13 cellular contexts compared by ENCODE assay signal in the genomic region with DNA sequence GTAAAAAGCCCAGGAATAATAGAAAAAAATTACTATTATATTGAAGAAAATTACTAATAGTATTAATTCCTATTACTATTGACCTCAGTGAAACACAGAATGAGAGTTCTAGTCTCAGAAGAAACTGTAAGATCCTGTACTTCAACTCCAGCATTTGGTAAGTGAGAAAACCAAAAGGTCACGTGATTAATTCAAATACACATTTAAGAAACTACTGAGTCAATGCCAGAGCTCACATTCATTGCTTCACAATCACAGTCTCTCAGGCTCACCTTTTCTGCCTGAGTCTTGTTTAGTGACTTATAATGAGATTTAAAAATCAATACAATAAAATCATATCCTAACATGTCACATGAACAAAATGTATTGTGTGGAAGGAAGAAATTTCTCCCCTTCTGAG.
DNase-seq lines count a peak whose midpoint lies in the region; ATAC-seq and TF ChIP-seq lines count a peak whose summit lies in the region.
"Had no signal": no experiment of that assay in that cellular context is flagged by ENCODE, and none has a peak within 500 bp of the region (broad histone marks: within the 10 kb centered on the region; RNA-seq: fewer than 3 reads in every experiment).

No MANE protein-coding gene starts in this region.

- intact Hi-C loops in adrenal gland (cut with DNase I), result no loop called here
- intact Hi-C loops in natural killer cell (cut with micrococcal nuclease), result no loop called here

- TF ChIP-seq CTCF in adrenal gland (IDR thresholded peaks at IDR 0.05) (no peak), natural killer cell (IDR thresholded peaks at IDR 0.05) (no peak)

- H3K4me3 Mint-ChIP-seq in T-helper 17 cell, result no peak overlapping the region
- no peak overlapping the region for H3K4me3 Mint-ChIP-seq in natural killer cell
- H3K4me3 Mint-ChIP-seq: CD14-positive monocyte; CD8-positive, alpha-beta T cell; IgD-negative memory B cell had no signal

- H3K27ac Mint-ChIP-seq in T-helper 17 cell, result no peak overlapping the region
- no peak overlapping the region for H3K27ac Mint-ChIP-seq in natural killer cell
- H3K27ac Mint-ChIP-seq: CD14-positive monocyte; CD8-positive, alpha-beta T cell; IgD-negative memory B cell had no signal

- H3K36me3 Mint-ChIP-seq in T-helper 17 cell (ENCODE audit: low read depth) (no peaks in the 10 kb centered on the region), natural killer cell (no peaks in the 10 kb centered on the region)
- H3K36me3 Mint-ChIP-seq: CD14-positive monocyte; CD8-positive, alpha-beta T cell; IgD-negative memory B cell had no signal

- no peak overlapping the region for H3K4me3 ChIP-seq in adrenal gland

- H3K36me3 ChIP-seq in adrenal gland (replicated peaks in 1 of 2), result no peaks in the 10 kb centered on the region

- H3K27me3 Mint-ChIP-seq in T-helper 17 cell (no peaks in the 10 kb centered on the region), natural killer cell (ENCODE audit: low read depth in 2 of 2) (no peaks in the 10 kb centered on the region)

- ATAC-seq in GM18520 (IDR thresholded peaks at IDR 0.05; ENCODE audit: unreplicated experiment) (peak; percentile 46), GM21390 (IDR thresholded peaks at IDR 0.05; ENCODE audit: unreplicated experiment) (peak; percentile 58), T-helper 17 cell (no peak), natural killer cell (no peak), GM21619 (IDR thresholded peaks at IDR 0.05; ENCODE audit: unreplicated experiment) (no peak), HG03135 (IDR thresholded peaks at IDR 0.05; ENCODE audit: unreplicated experiment) (no peak)
- ATAC-seq: CD8-positive, alpha-beta T cell; HCT116 had no signal

- H3K27me3 ChIP-seq in adrenal gland, result no peaks in the 10 kb centered on the region

- no peak for TF ChIP-seq POLR2A in adrenal gland (IDR thresholded peaks at IDR 0.05)

- DNase-seq in adrenal gland, result no peak
- peak; percentile 29 for DNase-seq in epithelial cell of prostate (ENCODE audit: low read depth, low spot score)
- no peak for DNase-seq in T-helper 17 cell
- DNase-seq in natural killer cell, result no peak
- DNase-seq: CD8-positive, alpha-beta T cell had no signal

- H3K4me1 ChIP-seq in adrenal gland (replicated peaks in 1 of 2), result peaks cover 6 to 10% of the 10 kb centered on the region in 2 donors

- H3K4me1 Mint-ChIP-seq in T-helper 17 cell, result no peaks in the 10 kb centered on the region
- H3K4me1 Mint-ChIP-seq in natural killer cell, result no peaks in the 10 kb centered on the region
- H3K4me1 Mint-ChIP-seq: CD14-positive monocyte had no signal

- WGBS in adrenal gland, 4 donors, result 25 to 64% (median 49%) methylated on average over 1 of the region's 1 CpG

- H3K27ac ChIP-seq in adrenal gland, result peak overlapping the region in 3 of 5 donors; percentile 53 to 76 (median 67)
- H3K27ac ChIP-seq in epithelial cell of prostate, result peak overlapping the region; percentile 83
- H3K27ac ChIP-seq: KMS-11 had no signal

- H3K9me3 ChIP-seq in adrenal gland (replicated peaks in 1 of 3) (no peaks in the 10 kb centered on the region), T-helper 17 cell (ENCODE audit: control insufficient read depth, low read length, poor library complexity, severe bottlenecking) (no peaks in the 10 kb centered on the region)

- peaks cover 0 to 5% of the 10 kb centered on the region in 2 donors for H3K9me3 Mint-ChIP-seq in natural killer cell

Comparison
In these comparisons a context has a peak if more than half of its experiments do, and no peak if none do; other contexts are left out.
1. ATAC-seq: peak in GM18520 (single experiment) and GM21390 (single experiment); none in T-helper 17 cell (single experiment), natural killer cell (0 of 3), GM21619 (single experiment) and HG03135 (single experiment).